21 cellular contexts compared by ENCODE assay signal in the genomic region with DNA sequence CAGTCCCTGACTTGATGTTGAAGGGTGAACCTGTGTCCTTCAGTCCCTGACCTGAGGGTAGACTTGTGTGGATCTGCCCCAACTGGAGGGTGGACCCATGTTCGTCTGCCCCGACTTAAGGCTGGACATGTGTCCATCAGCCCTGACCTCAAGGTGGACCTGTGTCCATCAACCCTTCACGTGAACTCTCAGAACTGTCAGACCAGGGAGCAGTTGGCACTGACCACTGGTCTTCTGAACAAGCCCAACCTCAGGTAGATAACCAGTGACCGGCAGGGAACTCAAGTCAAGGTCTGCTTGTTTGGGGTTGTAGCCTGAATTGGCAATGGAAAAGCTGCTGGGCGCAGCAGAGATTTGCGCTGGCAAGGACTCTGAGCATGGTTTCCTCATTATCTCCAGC.
"Had no signal": no experiment of that assay in that cellular context is flagged by ENCODE, and none has a peak within 500 bp of the region (broad histone marks: within the 10 kb centered on the region; RNA-seq: fewer than 3 reads in every experiment).

No MANE protein-coding gene starts in this region.

- H3K4me3 Mint-ChIP-seq: activated CD4-positive, alpha-beta T cell treated with anti-CD3 and anti-CD28 coated beads for 36 hours; activated naive CD4-positive, alpha-beta T cell treated with anti-CD3 and anti-CD28 coated beads, Interleukin-2, amount 10 ng/mL, durations not matched to agents 7 days and 5 days; nephron progenitor cell; T-helper 1 cell treated with Interleukin-12 subunit alpha and Interleukin-12 subunit beta and Interleukin-4 antibody, amounts not matched to agents 30 μg/mL and 1 μg/mL, for 36 hours; WTC11 had no signal

- H3K9me3 Mint-ChIP-seq: activated naive CD4-positive, alpha-beta T cell treated with anti-CD3 and anti-CD28 coated beads, Interleukin-2, amount 10 ng/mL, durations not matched to agents 7 days and 5 days; T-helper 1 cell treated with Interleukin-12 subunit alpha and Interleukin-12 subunit beta and Interleukin-4 antibody, amounts not matched to agents 30 μg/mL and 1 μg/mL, for 36 hours had no signal

- DNase-seq: activated CD4-positive, alpha-beta T cell treated with anti-CD3 and anti-CD28 coated beads for 36 hours; activated CD4-positive, alpha-beta T cell treated with anti-CD3 and anti-CD28 coated beads, Interleukin-2, amount 50 U/mL, for 4 hours; activated effector memory CD4-positive, alpha-beta T cell treated with anti-CD3 and anti-CD28 coated beads, Interleukin-2, amount 50 U/mL, for 16 hours; activated naive CD4-positive, alpha-beta T cell treated with anti-CD3 and anti-CD28 coated beads, Interleukin-2, amount 10 ng/mL, durations not matched to agents 7 days and 5 days; activated T-cell treated with anti-CD3 and anti-CD28 coated beads for 4 hours; amygdala; cerebellar nuclear complex; cortex of kidney; foreskin fibroblast; heart right ventricle; left lung; mammary epithelial cell; midbrain; nephron progenitor cell; stimulated activated CD4-positive, alpha-beta T cell treated with anti-CD3 and anti-CD28 coated beads, Interleukin-4, amount 100 ng/mL, for 1 hour; stimulated activated naive CD4-positive, alpha-beta T cell; T1000 had no signal

- H3K27ac ChIP-seq: heart right ventricle, left lung, parathyroid adenoma, upper lobe of left lung had no signal

- H3K36me3 ChIP-seq: heart right ventricle, left lung, upper lobe of left lung had no signal

- H3K79me2 ChIP-seq: parathyroid adenoma had no signal

- ATAC-seq: activated CD4-positive, alpha-beta T cell treated with anti-CD3 and anti-CD28 coated beads for 36 hours; heart right ventricle; left lung; WTC11 had no signal

- H3K9ac ChIP-seq: parathyroid adenoma had no signal

- H3K4me1 ChIP-seq: heart right ventricle, left lung, parathyroid adenoma, upper lobe of left lung had no signal

- H3K4me1 Mint-ChIP-seq: activated CD4-positive, alpha-beta T cell treated with anti-CD3 and anti-CD28 coated beads for 36 hours; activated naive CD4-positive, alpha-beta T cell treated with anti-CD3 and anti-CD28 coated beads, Interleukin-2, amount 10 ng/mL, durations not matched to agents 7 days and 5 days; nephron progenitor cell; WTC11 had no signal

- H3K27ac Mint-ChIP-seq: activated CD4-positive, alpha-beta T cell treated with anti-CD3 and anti-CD28 coated beads for 36 hours; activated naive CD4-positive, alpha-beta T cell treated with anti-CD3 and anti-CD28 coated beads, Interleukin-2, amount 10 ng/mL, durations not matched to agents 7 days and 5 days; nephron progenitor cell; T-helper 1 cell treated with Interleukin-12 subunit alpha and Interleukin-12 subunit beta and Interleukin-4 antibody, amounts not matched to agents 30 μg/mL and 1 μg/mL, for 36 hours; WTC11 had no signal

- H3K27me3 ChIP-seq: heart right ventricle, left lung, upper lobe of left lung had no signal

- H2AFZ ChIP-seq: parathyroid adenoma had no signal

- H3K9me3 ChIP-seq: left lung had no signal

- H3K36me3 Mint-ChIP-seq: activated naive CD4-positive, alpha-beta T cell treated with anti-CD3 and anti-CD28 coated beads, Interleukin-2, amount 10 ng/mL, durations not matched to agents 7 days and 5 days had no signal

- H3K4me3 ChIP-seq: heart right ventricle, left lung, upper lobe of left lung had no signal
